Comparison of ENCODE assay signal across 8 cellular contexts in the genomic region with DNA sequence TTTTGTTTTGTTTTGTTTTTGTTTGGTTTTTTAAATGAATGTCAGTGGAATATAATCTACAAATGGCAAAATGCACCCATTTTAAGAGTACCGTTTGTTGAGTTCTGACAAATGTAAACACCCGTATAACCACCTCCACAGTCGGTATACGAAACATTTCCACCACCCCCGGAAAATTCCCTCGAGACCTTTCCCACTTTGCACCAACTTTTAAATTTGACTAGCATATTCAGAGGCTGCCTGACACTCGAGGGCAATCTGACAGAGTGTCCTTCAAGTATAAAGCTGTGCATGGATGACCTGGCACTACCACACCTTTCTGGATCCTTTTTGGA. TPM values are rescaled to one million over a fixed set of nuclear protein-coding genes. Genes with fewer than 3 reads are reported as not detected.
DNase-seq lines count a peak whose midpoint lies in the region; ATAC-seq and TF ChIP-seq lines count a peak whose summit lies in the region.

No MANE protein-coding gene starts in this region.

- H3K4me1 Mint-ChIP-seq in CD8-positive, alpha-beta memory T cell, result peaks cover 30 to 45% (median 34%) of the 10 kb centered on the region in 3 donors

- ATAC-seq in GM21360 (IDR thresholded peaks at IDR 0.05; ENCODE audit: unreplicated experiment), result no peak
- ATAC-seq in activated CD4-positive, CD25-positive, alpha-beta regulatory T cell treated with anti-CD3 and anti-CD28 coated beads, Interleukin-2, amount 50 U/mL, for 24 hours, result no peak

- H3K27me3 Mint-ChIP-seq in CD8-positive, alpha-beta memory T cell, result no peaks in the 10 kb centered on the region

- TF ChIP-seq CTCF in OCI-LY1 (IDR thresholded peaks at IDR 0.05; ENCODE audit: low read length), result no peak
- TF ChIP-seq CTCF in neutrophil (IDR thresholded peaks at IDR 0.05), result no peak

- no peak overlapping the region for H2AFZ ChIP-seq in OCI-LY1 (ENCODE audit: low read length)

- peak overlapping the region; percentile 73 for H3K27ac ChIP-seq in CD8-positive, alpha-beta memory T cell (ENCODE audit: low read depth, low read length)
- H3K27ac ChIP-seq in OCI-LY1 (ENCODE audit: low read depth, low read length, poor library complexity, severe bottlenecking) (no peak overlapping the region), neutrophil (no peak overlapping the region)
- H3K27ac ChIP-seq in effector memory CD4-positive, alpha-beta T cell (ENCODE audit: insufficient read depth, low read length, poor library complexity, severe bottlenecking), result peak overlapping the region; percentile 76

- DNase-seq in CD8-positive, alpha-beta memory T cell, result no peak
- no peak for DNase-seq in effector memory CD4-positive, alpha-beta T cell
- DNase-seq in NCI-H146 treated with DMSO at 0.1 percent for 48 hours (lab: John Stamatoyannopoulos, UW; ENCODE audit: unreplicated experiment), result no peak
- no peak for DNase-seq in OCI-M1 (lab: John Stamatoyannopoulos, UW)

- H4K20me1 ChIP-seq in OCI-LY1 (ENCODE audit: insufficient read depth, low read length), result no peaks in the 10 kb centered on the region

- peaks cover 32% of the 10 kb centered on the region for H3K4me1 ChIP-seq in CD8-positive, alpha-beta memory T cell (ENCODE audit: insufficient read depth, low read length)
- peaks cover 28% of the 10 kb centered on the region for H3K4me1 ChIP-seq in OCI-LY1 (ENCODE audit: insufficient read depth, low read length, severe bottlenecking)
- peaks cover 19% of the 10 kb centered on the region for H3K4me1 ChIP-seq in effector memory CD4-positive, alpha-beta T cell (ENCODE audit: control insufficient read depth, insufficient read depth, low read length, poor library complexity, severe bottlenecking)
- H3K4me1 ChIP-seq in neutrophil (ENCODE audit: control insufficient read depth in 1 of 2, insufficient read depth in 1 of 2, low read depth in 1 of 2, low read length in 1 of 2), result peaks cover 24 to 31% of the 10 kb centered on the region in 2 experiments

- H3K9ac ChIP-seq in OCI-LY1 (ENCODE audit: low read length), result peak overlapping the region; percentile 27; the same call in 1 of the 2 replicates

- H3K9me3 Mint-ChIP-seq in CD8-positive, alpha-beta memory T cell, result no peaks in the 10 kb centered on the region

- peaks cover 0 to 28% (median 0%) of the 10 kb centered on the region in 3 donors for H3K36me3 Mint-ChIP-seq in CD8-positive, alpha-beta memory T cell

- H3K36me3 ChIP-seq in CD8-positive, alpha-beta memory T cell (ENCODE audit: insufficient read depth, low read length), result no peaks in the 10 kb centered on the region
- H3K36me3 ChIP-seq in OCI-LY1 (ENCODE audit: insufficient read depth, low read length) (no peaks in the 10 kb centered on the region), neutrophil (no peaks in the 10 kb centered on the region)
- H3K36me3 ChIP-seq in effector memory CD4-positive, alpha-beta T cell (ENCODE audit: control insufficient read depth, insufficient read depth, low read length), result no peaks in the 10 kb centered on the region

- no peaks in the 10 kb centered on the region for H3K9me2 ChIP-seq in OCI-LY1 (ENCODE audit: low read depth, low read length)

- H3K9me3 ChIP-seq in CD8-positive, alpha-beta memory T cell (ENCODE audit: low read length), result no peaks in the 10 kb centered on the region
- H3K9me3 ChIP-seq in OCI-LY1 (ENCODE audit: low read length) (no peaks in the 10 kb centered on the region), neutrophil (no peaks in the 10 kb centered on the region)
- no peaks in the 10 kb centered on the region for H3K9me3 ChIP-seq in effector memory CD4-positive, alpha-beta T cell (ENCODE audit: control insufficient read depth, low read length)

- H3K27ac Mint-ChIP-seq in CD8-positive, alpha-beta memory T cell, result peak overlapping the region in 7 of 8 donors; percentile 78 to 94 (median 88)

- POLR2A ChIA-PET in CD8-positive, alpha-beta memory T cell (lab: Charles Lee), result interaction anchor here (2.3 to 6.8 kb wide), 6 partner anchors 16 to 120 kb away, joined by 6 to 108 read pairs (median 28); partner anchors contain the start of gene TASOR

- peak overlapping the region; percentile 75 for H3K4me3 ChIP-seq in CD8-positive, alpha-beta memory T cell (ENCODE audit: low read length)
- H3K4me3 ChIP-seq in OCI-LY1 (ENCODE audit: low read depth, low read length, poor library complexity, severe bottlenecking) (peak overlapping the region; percentile 61), neutrophil (ENCODE audit: low read depth in 1 of 2, low read length in 1 of 2) (peak overlapping the region; percentile 74 to 82)
- peak overlapping the region; percentile 69 for H3K4me3 ChIP-seq in effector memory CD4-positive, alpha-beta T cell (ENCODE audit: insufficient read depth, low read depth, low read length, poor library complexity, severe bottlenecking)

- H3K4me3 Mint-ChIP-seq in CD8-positive, alpha-beta memory T cell, result peak overlapping the region; percentile 87 to 100 (median 91)

- CTCF ChIA-PET in CD8-positive, alpha-beta memory T cell (lab: Charles Lee), result interaction anchor here (1.0 to 10.1 kb wide), 14 partner anchors 14 to 187 kb away, joined by 3 to 208 read pairs (median 4); no protein-coding TSS in a partner anchor

- no peaks in the 10 kb centered on the region for H3K27me3 ChIP-seq in CD8-positive, alpha-beta memory T cell (ENCODE audit: insufficient read depth, low read length, poor library complexity, severe bottlenecking)
- no peaks in the 10 kb centered on the region for H3K27me3 ChIP-seq in OCI-LY1 (ENCODE audit: insufficient read depth, low read length)
- H3K27me3 ChIP-seq in effector memory CD4-positive, alpha-beta T cell (replicated peaks; ENCODE audit: control insufficient read depth, insufficient read depth, low read length, poor library complexity, severe bottlenecking), result no peaks in the 10 kb centered on the region
- peaks cover 19% of the 10 kb centered on the region for H3K27me3 ChIP-seq in neutrophil

- peak overlapping the region; percentile 76 for H3K4me2 ChIP-seq in OCI-LY1 (ENCODE audit: low read length)

- no peaks in the 10 kb centered on the region for H3F3A ChIP-seq in OCI-LY1 (ENCODE audit: insufficient read depth, low read length)

- no peaks in the 10 kb centered on the region for H3K79me2 ChIP-seq in OCI-LY1 (ENCODE audit: insufficient read depth, low read length)

RNA-seq across cellular contexts. Expression of gene ARHGEF3, which starts 0.6 kb away (rescaled TPM):
- total RNA-seq in CD8-positive, alpha-beta memory T cell, result 10 to 100 TPM; 55.1 to 56.6 TPM
- polyA plus RNA-seq in CD8-positive, alpha-beta memory T cell, result 110 TPM

Comparison
In these comparisons a context has a peak if more than half of its experiments do, and no peak if none do; other contexts are left out.
1. H3K27ac ChIP-seq: peak in CD8-positive, alpha-beta memory T cell (single experiment) and effector memory CD4-positive, alpha-beta T cell (single experiment); none in OCI-LY1 (single experiment) and neutrophil (single experiment).
2. Peak in every context shown above with its lines, with median percentiles within 50 percentile points of each other: H3K4me3 ChIP-seq.